ENCODE assay signal across 20 cellular contexts in the genomic region with DNA sequence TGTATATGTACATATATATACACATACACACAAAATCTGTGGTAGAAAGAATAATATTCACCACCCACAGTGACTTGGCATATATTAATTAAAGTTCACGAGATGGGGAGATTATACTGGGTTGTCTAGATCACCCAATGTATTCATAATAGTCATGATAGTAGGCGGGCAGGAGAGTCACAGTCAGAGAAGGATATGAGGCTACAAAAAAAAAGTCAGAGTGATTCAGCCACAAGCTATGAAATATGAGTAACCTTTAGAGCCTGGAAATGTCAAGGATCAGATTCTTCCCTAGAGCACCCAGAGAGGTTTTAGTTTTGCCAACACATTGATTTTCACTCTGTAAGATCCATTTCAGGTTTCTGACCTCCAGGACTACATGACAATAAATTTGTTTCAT.
DNase-seq lines count a peak whose midpoint lies in the region; ATAC-seq and TF ChIP-seq lines count a peak whose summit lies in the region.
"Had no signal": no experiment of that assay in that cellular context is flagged by ENCODE, and none has a peak within 500 bp of the region (broad histone marks: within the 10 kb centered on the region; RNA-seq: fewer than 3 reads in every experiment).

No MANE protein-coding gene starts in this region.

- H3K9ac ChIP-seq in smooth muscle cell (ENCODE audit: low read depth) = no peak overlapping the region
- H3K9ac ChIP-seq: parathyroid adenoma had no signal

- no peaks in the 10 kb centered on the region for H3K36me3 ChIP-seq in smooth muscle cell (ENCODE audit: low read depth)
- no peaks in the 10 kb centered on the region for H3K36me3 ChIP-seq in CD8-positive, alpha-beta memory T cell (ENCODE audit: insufficient read depth, low read length)
- H3K36me3 ChIP-seq: uterus had no signal

- H3K4me3 Mint-ChIP-seq in CD8-positive, alpha-beta memory T cell = no peak overlapping the region
- H3K4me3 Mint-ChIP-seq: activated CD4-positive, alpha-beta T cell treated with anti-CD3 and anti-CD28 coated beads for 36 hours; activated naive CD8-positive, alpha-beta T cell; CD14-positive monocyte; endodermal cell; stimulated activated naive CD8-positive, alpha-beta T cell treated with anti-CD3 and anti-CD28 coated beads, Interleukin-15, amount 100 ng/mL, for 72 hours; T-helper 1 cell treated with Interleukin-12 subunit alpha and Interleukin-12 subunit beta and Interleukin-4 antibody, amounts not matched to agents 30 μg/mL and 1 μg/mL, for 36 hours had no signal

- H3K9me3 ChIP-seq in smooth muscle cell (replicated peaks; ENCODE audit: low read depth) = no peaks in the 10 kb centered on the region
- no peaks in the 10 kb centered on the region for H3K9me3 ChIP-seq in CD8-positive, alpha-beta memory T cell (ENCODE audit: low read length)
- H3K9me3 ChIP-seq: uterus had no signal

- no peak overlapping the region for H3K27ac Mint-ChIP-seq in CD8-positive, alpha-beta memory T cell
- H3K27ac Mint-ChIP-seq: activated CD4-positive, alpha-beta T cell treated with anti-CD3 and anti-CD28 coated beads for 36 hours; activated naive CD8-positive, alpha-beta T cell; CD14-positive monocyte; endodermal cell; stimulated activated naive CD8-positive, alpha-beta T cell treated with anti-CD3 and anti-CD28 coated beads, Interleukin-15, amount 100 ng/mL, for 72 hours; T-helper 1 cell treated with Interleukin-12 subunit alpha and Interleukin-12 subunit beta and Interleukin-4 antibody, amounts not matched to agents 30 μg/mL and 1 μg/mL, for 36 hours had no signal

- H3K4me1 Mint-ChIP-seq in CD8-positive, alpha-beta memory T cell = no peaks in the 10 kb centered on the region
- H3K4me1 Mint-ChIP-seq: activated CD4-positive, alpha-beta T cell treated with anti-CD3 and anti-CD28 coated beads for 36 hours; CD14-positive monocyte; stimulated activated naive CD8-positive, alpha-beta T cell treated with anti-CD3 and anti-CD28 coated beads, Interleukin-15, amount 100 ng/mL, for 72 hours had no signal

- POLR2A ChIA-PET in CD8-positive, alpha-beta memory T cell (lab: Charles Lee) = no interaction called here

- TF ChIP-seq CTCF in fibroblast of the aortic adventitia (IDR thresholded peaks at IDR 0.05; ENCODE audit: insufficient read depth, low read length) (no peak), smooth muscle cell (IDR thresholded peaks at IDR 0.05; ENCODE audit: borderline replicate concordance, insufficient read depth, poor library complexity, severe bottlenecking) (no peak)

- H3K4me1 ChIP-seq in smooth muscle cell (ENCODE audit: low read depth) = no peaks in the 10 kb centered on the region
- no peaks in the 10 kb centered on the region for H3K4me1 ChIP-seq in CD8-positive, alpha-beta memory T cell (ENCODE audit: insufficient read depth, low read length)
- H3K4me1 ChIP-seq: parathyroid adenoma, uterus had no signal

- H3K4me3 ChIP-seq in fibroblast of the aortic adventitia (ENCODE audit: low read depth, low read length) (no peak overlapping the region), smooth muscle cell (no peak overlapping the region)
- H3K4me3 ChIP-seq in CD8-positive, alpha-beta memory T cell (ENCODE audit: low read length) = no peak overlapping the region
- H3K4me3 ChIP-seq: uterus had no signal

- WGBS in smooth muscle cell (ENCODE audit: low lambda C conversion rate) = 23% methylated on average over 2 of the region's 2 CpGs

- no peaks in the 10 kb centered on the region for H3K27me3 Mint-ChIP-seq in CD8-positive, alpha-beta memory T cell
- H3K27me3 Mint-ChIP-seq: activated CD4-positive, alpha-beta T cell treated with anti-CD3 and anti-CD28 coated beads for 36 hours; activated naive CD8-positive, alpha-beta T cell; stimulated activated naive CD8-positive, alpha-beta T cell treated with anti-CD3 and anti-CD28 coated beads, Interleukin-15, amount 100 ng/mL, for 72 hours had no signal

- DNase-seq in HT1080 (ENCODE audit: low read depth) = peak; percentile 90
- peak; percentile 6 for DNase-seq in SW480 (ENCODE audit: low spot score)
- peak; percentile 1 for DNase-seq in fibroblast of the aortic adventitia (ENCODE audit: low read depth)
- no peak for DNase-seq in smooth muscle cell (lab: John Stamatoyannopoulos, UW; ENCODE audit: unreplicated experiment)
- no peak for DNase-seq in CD8-positive, alpha-beta memory T cell
- no peak for DNase-seq in activated CD4-positive, alpha-beta T cell treated with anti-CD3 and anti-CD28 coated beads, Interleukin-2, amount 50 U/mL, for 4 hours
- DNase-seq: activated CD4-positive, alpha-beta T cell treated with anti-CD3 and anti-CD28 coated beads for 36 hours; activated T-cell treated with anti-CD3 and anti-CD28 coated beads for 4 hours; endodermal cell; islet precursor cell; NCI-H1694; NCI-H526 treated with DMSO at 0.1 percent for 48 hours; stimulated activated naive CD8-positive, alpha-beta T cell treated with anti-CD3 and anti-CD28 coated beads, Interleukin-15, amount 100 ng/mL, for 72 hours; uterus had no signal

- no peak overlapping the region for H2AFZ ChIP-seq in smooth muscle cell (ENCODE audit: low read depth)
- H2AFZ ChIP-seq: parathyroid adenoma had no signal

- H3K36me3 Mint-ChIP-seq in CD8-positive, alpha-beta memory T cell = no peaks in the 10 kb centered on the region
- H3K36me3 Mint-ChIP-seq: activated naive CD8-positive, alpha-beta T cell; CD14-positive monocyte had no signal

- H3K4me2 ChIP-seq in smooth muscle cell = no peak overlapping the region

- H3K79me2 ChIP-seq in smooth muscle cell (ENCODE audit: low read depth) = no peaks in the 10 kb centered on the region
- H3K79me2 ChIP-seq: parathyroid adenoma had no signal

- no peaks in the 10 kb centered on the region for H3F3A ChIP-seq in smooth muscle cell (ENCODE audit: low read depth)

- no peaks in the 10 kb centered on the region for H4K20me1 ChIP-seq in smooth muscle cell (ENCODE audit: low read depth)

- CTCF ChIA-PET in CD8-positive, alpha-beta memory T cell (lab: Charles Lee) = no interaction called here

- no peak for ATAC-seq in HG03108 (IDR thresholded peaks at IDR 0.05; ENCODE audit: unreplicated experiment)
- ATAC-seq: activated CD4-positive, alpha-beta T cell treated with anti-CD3 and anti-CD28 coated beads for 36 hours; stimulated activated naive CD8-positive, alpha-beta T cell treated with anti-CD3 and anti-CD28 coated beads, Interleukin-15, amount 100 ng/mL, for 72 hours had no signal

- peaks cover 0 to 24% (median 0%) of the 10 kb centered on the region in 5 donors for H3K9me3 Mint-ChIP-seq in CD8-positive, alpha-beta memory T cell
- H3K9me3 Mint-ChIP-seq: endodermal cell; stimulated activated naive CD8-positive, alpha-beta T cell treated with anti-CD3 and anti-CD28 coated beads, Interleukin-15, amount 100 ng/mL, for 72 hours; T-helper 1 cell treated with Interleukin-12 subunit alpha and Interleukin-12 subunit beta and Interleukin-4 antibody, amounts not matched to agents 30 μg/mL and 1 μg/mL, for 36 hours had no signal

- H3K27ac ChIP-seq in smooth muscle cell (ENCODE audit: low read depth) = peak overlapping the region; percentile 52
- no peak overlapping the region for H3K27ac ChIP-seq in CD8-positive, alpha-beta memory T cell (ENCODE audit: low read depth, low read length)
- H3K27ac ChIP-seq: HL-60, parathyroid adenoma, uterus had no signal

- H3K27me3 ChIP-seq in smooth muscle cell (ENCODE audit: low read depth) = no peaks in the 10 kb centered on the region
- H3K27me3 ChIP-seq in CD8-positive, alpha-beta memory T cell (ENCODE audit: insufficient read depth, low read length, poor library complexity, severe bottlenecking) = no peaks in the 10 kb centered on the region
- H3K27me3 ChIP-seq: uterus had no signal

Comparison
In these comparisons a context has a peak if more than half of its experiments do, and no peak if none do; other contexts are left out.
1. DNase-seq: peak in HT1080 (single experiment), SW480 (single experiment) and fibroblast of the aortic adventitia (single experiment); none in smooth muscle cell (single experiment), CD8-positive, alpha-beta memory T cell (0 of 5) and activated CD4-positive, alpha-beta T cell treated with anti-CD3 and anti-CD28 coated beads, Interleukin-2, amount 50 U/mL, for 4 hours (0 of 2).